ENCODE assay signal across 17 cellular contexts in genomic region chr12:29320295-29321090, GRCh38.
DNase-seq lines count a peak whose midpoint lies in the region; ATAC-seq, FAIRE-seq and TF ChIP-seq lines count a peak whose summit lies in the region.
"Had no signal": no experiment of that assay in that cellular context is flagged by ENCODE, and none has a peak within 500 bp of the region (broad histone marks: within the 10 kb centered on the region; RNA-seq: fewer than 3 reads in every experiment).

No MANE protein-coding gene starts in this region.

- FAIRE-seq in HTR-8/SVneo (lab: Jason Lieb, UNC), result no peak
- FAIRE-seq: endometrium, islet of Langerhans had no signal

- no peaks in the 10 kb centered on the region for H4K20me1 ChIP-seq in mammary epithelial cell (ENCODE audit: insufficient read depth, low read length)

- WGBS in mammary epithelial cell (ENCODE audit: low coverage, missing lambda C conversion rate), result 81% methylated on average over 2 of the region's 2 CpGs
- 58 to 63% methylated on average over 2 of the region's 2 CpGs for WGBS in aorta, 2 donors

- DNase-seq in AG08395 (ENCODE audit: low spot score), result peak; percentile 72
- peak; percentile 1 for DNase-seq in HTR-8/SVneo (ENCODE audit: insufficient read length, low spot score)
- DNase-seq in mammary epithelial cell, result peak; percentile 72
- peak; percentile 77 for DNase-seq in kidney epithelial cell (ENCODE audit: low read depth)
- no peak for DNase-seq in aorta
- DNase-seq in coronary artery (ENCODE audit: low spot score), result no peak
- DNase-seq in SIG-M5 (lab: John Stamatoyannopoulos, UW), result no peak
- DNase-seq in NCI-H524 (lab: John Stamatoyannopoulos, UW), result no peak
- DNase-seq: anterior cingulate cortex; NCI-H1105 treated with DMSO at 0.1 percent for 48 hours; NCI-H510A; stimulated activated CD4-positive, alpha-beta T cell treated with anti-CD3 and anti-CD28 coated beads, Interleukin-12 subunit alpha, Interleukin-12 subunit beta, amount 100 ng/mL, for 4 hours; upper lobe of left lung; WERI-Rb-1 had no signal

- H3K4me3 ChIP-seq in mammary epithelial cell (replicated peaks in 1 of 3; ENCODE audit: insufficient read depth in 1 of 3, low read depth in 2 of 3, low read length in 3 of 3) (no peak overlapping the region), kidney epithelial cell (ENCODE audit: low read depth, low read length) (no peak overlapping the region), aorta (ENCODE audit: low read length in 2 of 2) (no peak overlapping the region), coronary artery (no peak overlapping the region)
- H3K4me3 ChIP-seq: upper lobe of left lung had no signal

- H3K9ac ChIP-seq in mammary epithelial cell (ENCODE audit: insufficient read depth, low read length), result no peak overlapping the region

- no peaks in the 10 kb centered on the region for H3K9me3 ChIP-seq in mammary epithelial cell (replicated peaks; ENCODE audit: insufficient read depth, low read length)
- no peaks in the 10 kb centered on the region for H3K9me3 ChIP-seq in aorta (ENCODE audit: control insufficient read depth, low read length)
- H3K9me3 ChIP-seq: upper lobe of left lung had no signal

- intact Hi-C loops in mammary epithelial cell (cut with micrococcal nuclease), result no loop called here
- intact Hi-C loops in aorta (cut with DNase I), result no loop called here

- CTCF ChIA-PET in mammary epithelial cell (lab: Charles Lee; ENCODE audit: low non-redundant PET), result no interaction called here

- H3K36me3 ChIP-seq in mammary epithelial cell (ENCODE audit: insufficient read depth, low read length) (no peaks in the 10 kb centered on the region), kidney epithelial cell (ENCODE audit: control insufficient read depth, insufficient read depth, low read length) (no peaks in the 10 kb centered on the region), aorta (ENCODE audit: control insufficient read depth in 1 of 2, insufficient read depth in 2 of 2, low read length in 1 of 2) (no peaks in the 10 kb centered on the region)
- H3K36me3 ChIP-seq: WERI-Rb-1 had no signal

- H3K27ac ChIP-seq in mammary epithelial cell (ENCODE audit: insufficient read depth, low read depth, low read length) (no peak overlapping the region), aorta (ENCODE audit: low read depth in 1 of 2, low read length in 2 of 2) (no peak overlapping the region), coronary artery (no peak overlapping the region)
- H3K27ac ChIP-seq: upper lobe of left lung, WERI-Rb-1 had no signal

- TF ChIP-seq CTCF in mammary epithelial cell (conservative IDR thresholded peaks at IDR 0.05 in 1 of 2, IDR thresholded peaks at IDR 0.05 in 1 of 2; ENCODE audit: extremely low read depth in 1 of 2, insufficient read depth in 1 of 2, low read depth in 1 of 2, low read length in 2 of 2) (no peak), kidney epithelial cell (IDR thresholded peaks at IDR 0.05; ENCODE audit: insufficient read depth, low read length, poor library complexity, severe bottlenecking) (no peak), coronary artery (IDR thresholded peaks at IDR 0.05) (no peak)

- in situ Hi-C loops in mammary epithelial cell (cut with MboI; ENCODE audit: low sequenced_read_pairs in 2 of 2), result loop anchor here (25.0 kb wide), 1 partner anchor 233 kb away; no protein-coding TSS in a partner anchor

- ATAC-seq in aorta (ENCODE audit: low FRiP score), result no peak
- ATAC-seq: natural killer cell treated with Interleukin-12 subunit alpha and Interleukin-12 subunit beta and Interleukin-15 and Interleukin-18, amount 100 ng/mL, for 72 hours had no signal

- H3K79me2 ChIP-seq in mammary epithelial cell (ENCODE audit: insufficient read depth, low read length), result no peaks in the 10 kb centered on the region

- H3K4me1 ChIP-seq in mammary epithelial cell (ENCODE audit: insufficient read depth, low read length), result peaks cover 10% of the 10 kb centered on the region
- H3K4me1 ChIP-seq in aorta (ENCODE audit: control insufficient read depth in 1 of 2, insufficient read depth in 2 of 2, low read length in 2 of 2), result peaks cover 0 to 1% of the 10 kb centered on the region in 2 donors
- H3K4me1 ChIP-seq: upper lobe of left lung had no signal

- no TSS peak for BruUV-seq in mammary epithelial cell (replicated peaks; lab: Mats Ljungman, UMichigan)

- H2AFZ ChIP-seq in mammary epithelial cell (ENCODE audit: low read depth, low read length), result no peak overlapping the region

- H3K4me2 ChIP-seq in mammary epithelial cell (ENCODE audit: insufficient read depth, low read depth, low read length), result no peak overlapping the region

- no peaks in the 10 kb centered on the region for H3K27me3 ChIP-seq in mammary epithelial cell (ENCODE audit: insufficient read depth, low read length)
- H3K27me3 ChIP-seq in kidney epithelial cell (ENCODE audit: control insufficient read depth, insufficient read depth, low read length), result no peaks in the 10 kb centered on the region
- H3K27me3 ChIP-seq in aorta (ENCODE audit: control insufficient read depth in 1 of 2, insufficient read depth in 2 of 2, low read length in 1 of 2), result no peaks in the 10 kb centered on the region
- H3K27me3 ChIP-seq: upper lobe of left lung had no signal

- dilution Hi-C loops in mammary epithelial cell (cut with HindIII; ENCODE audit: low sequenced_read_pairs), result no loop called here

Comparison
In these comparisons a context has a peak if more than half of its experiments do, and no peak if none do; other contexts are left out.
1. DNase-seq: peak in AG08395 (single experiment), HTR-8/SVneo (single experiment), mammary epithelial cell (single experiment) and kidney epithelial cell (single experiment); none in aorta (0 of 2), coronary artery (single experiment), SIG-M5 (single experiment) and NCI-H524 (0 of 2).